In the genomic region with DNA sequence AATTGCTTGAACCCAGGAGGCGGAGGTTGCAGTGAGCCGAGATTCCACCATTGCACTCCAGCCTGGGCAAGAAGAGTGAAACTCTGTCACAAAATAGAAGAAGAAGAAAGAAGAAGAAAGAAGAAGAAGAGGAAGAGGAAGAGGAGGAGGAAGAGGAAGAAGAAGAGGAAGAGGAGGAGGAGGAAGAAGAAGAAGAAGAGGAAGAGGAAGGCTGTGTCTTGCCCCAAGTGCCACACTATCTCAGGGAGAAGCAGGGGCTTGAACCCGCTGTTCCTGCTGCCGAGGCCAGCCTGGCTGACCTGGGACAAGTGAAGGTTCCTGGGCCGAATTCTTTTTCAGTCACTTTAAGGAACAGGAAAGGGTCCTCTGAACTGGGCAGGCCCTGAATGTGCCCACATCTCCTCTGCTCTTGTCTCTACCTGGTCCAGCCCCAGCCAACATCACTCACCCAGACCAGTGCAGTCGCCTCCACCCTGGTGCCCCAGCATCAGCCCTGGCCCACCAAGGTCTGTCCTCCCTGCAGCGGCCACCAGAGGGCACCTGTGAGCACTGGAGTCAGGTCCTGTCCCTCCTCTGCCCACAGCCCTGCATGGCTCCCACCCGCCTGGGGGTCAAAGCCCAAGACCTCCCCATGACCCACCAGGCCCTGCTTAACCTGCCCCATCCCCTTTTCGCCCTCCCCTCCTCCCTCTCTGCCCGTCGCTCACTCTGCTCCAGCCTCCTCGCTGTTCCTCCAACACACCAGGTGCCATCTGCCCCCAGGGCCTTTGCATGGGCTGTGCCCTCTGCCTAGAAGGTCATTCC, we compare ENCODE assay signal across 8 cellular contexts. TPM values are rescaled to one million over a fixed set of nuclear protein-coding genes. Genes with fewer than 3 reads are reported as not detected.
DNase-seq lines count a peak whose midpoint lies in the region; ATAC-seq, FAIRE-seq and TF ChIP-seq lines count a peak whose summit lies in the region.

No MANE protein-coding gene starts in this region.

- H3K27me3 ChIP-seq in SJCRH30, result no peaks in the 10 kb centered on the region
- H3K27me3 ChIP-seq in parathyroid adenoma (ENCODE audit: control insufficient read depth, insufficient read depth, low read length), result no peaks in the 10 kb centered on the region
- no peaks in the 10 kb centered on the region for H3K27me3 ChIP-seq in upper lobe of left lung

- H2AFZ ChIP-seq in parathyroid adenoma, result no peak overlapping the region

- FAIRE-seq in frontal cortex (lab: Jason Lieb, UNC), result no peak

- H3K27ac ChIP-seq in SJCRH30 (no peak overlapping the region), parathyroid adenoma (no peak overlapping the region), upper lobe of left lung (peak overlapping the region; percentile 86 to 87 (median 87))

- WGBS in upper lobe of left lung, 2 donors, result 66 to 71% methylated on average over 11 to 12 of the region's 12 CpGs

- no peak for TF ChIP-seq EP300 in upper lobe of left lung (IDR thresholded peaks at IDR 0.05)

- H3K9me3 ChIP-seq in SJCRH30 (replicated peaks), result no peaks in the 10 kb centered on the region; the same call in 1 of the 2 replicates
- no peaks in the 10 kb centered on the region for H3K9me3 ChIP-seq in parathyroid adenoma (ENCODE audit: control insufficient read depth, low read length)
- no peaks in the 10 kb centered on the region for H3K9me3 ChIP-seq in upper lobe of left lung

- ATAC-seq in HG03175 (IDR thresholded peaks at IDR 0.05; ENCODE audit: unreplicated experiment) (peak; percentile 44), upper lobe of left lung (ENCODE audit: low FRiP score in 2 of 2) (peak; percentile 74 to 79), GM19463 (IDR thresholded peaks at IDR 0.05; ENCODE audit: unreplicated experiment) (no peak)

- no peak for TF ChIP-seq POLR2A in upper lobe of left lung (IDR thresholded peaks at IDR 0.05)

- H3K4me3 ChIP-seq in SJCRH30 (no peak overlapping the region), parathyroid adenoma (ENCODE audit: low read depth, low read length) (no peak overlapping the region), upper lobe of left lung (no peak overlapping the region)

- H3K4me2 ChIP-seq in parathyroid adenoma (ENCODE audit: low read length), result no peak overlapping the region

- DNase-seq in COLO668 (lab: John Stamatoyannopoulos, UW; ENCODE audit: unreplicated experiment) (peak; percentile 78), SJCRH30 (peak; percentile 84 to 87), activated gamma-delta T cell (lab: John Stamatoyannopoulos, UW) (peak; percentile 63), frontal cortex (ENCODE audit: low spot score in 2 of 2) (peak; percentile 47 to 67), upper lobe of left lung (peak; percentile 85 to 93)

- H3K79me2 ChIP-seq in parathyroid adenoma, result no peaks in the 10 kb centered on the region

- H3K4me1 ChIP-seq in SJCRH30 (0 out of 2 replicates have a peak, but pooled peaks cover 3% of the 10 kb centered on the region), parathyroid adenoma (peaks cover 9% of the 10 kb centered on the region), upper lobe of left lung (peaks cover 32 to 55% (median 43%) of the 10 kb centered on the region in 4 donors)

- TF ChIP-seq CTCF in parathyroid adenoma (IDR thresholded peaks at IDR 0.05), result peak; percentile 74
- peak; percentile 90 to 95 (median 92) for TF ChIP-seq CTCF in upper lobe of left lung (IDR thresholded peaks at IDR 0.05)

- H3K36me3 ChIP-seq in SJCRH30 (peaks cover 2% of the 10 kb centered on the region; the same call in 1 of the 2 replicates), parathyroid adenoma (ENCODE audit: control insufficient read depth, insufficient read depth, low read length) (no peaks in the 10 kb centered on the region), upper lobe of left lung (peaks cover 0 to 5% (median 4%) of the 10 kb centered on the region in 4 donors)

- H3K9ac ChIP-seq in parathyroid adenoma, result no peak overlapping the region

RNA-seq across cellular contexts. Expression of gene TICAM1, which starts 20.0 kb away (rescaled TPM):
- 1.4 TPM in 2 replicates for total RNA-seq in SJCRH30 (2014; rRNA removed; shearing (Covaris generic))
- total RNA-seq in frontal cortex (1.2 TPM), upper lobe of left lung (10 to 100 TPM in 5 of 6 donors, 1 to 10 TPM in 1; 9.0 to 23.3 (median 17.1) TPM)

RNA-seq across cellular contexts. Expression of gene FEM1A, which starts 20.0 kb away (rescaled TPM):
- 20.0 and 20.1 TPM in 2 replicates for total RNA-seq in SJCRH30 (2014; rRNA removed; shearing (Covaris generic))
- 22.8 TPM for total RNA-seq in frontal cortex
- 10 to 100 TPM; 15.6 to 22.2 (median 16.0) TPM for total RNA-seq in upper lobe of left lung

RNA-seq across cellular contexts. Expression of gene PLIN3, which starts 55.9 kb away (rescaled TPM):
- total RNA-seq in SJCRH30 (2014; rRNA removed; shearing (Covaris generic)), result 49.0 and 50.1 TPM in 2 replicates
- total RNA-seq in frontal cortex, result 6.9 TPM
- 10 to 100 TPM; 29.3 to 55.1 (median 38.4) TPM for total RNA-seq in upper lobe of left lung

Comparison
In these comparisons a context has a peak if more than half of its experiments do, and no peak if none do; other contexts are left out.
1. H3K27ac ChIP-seq: peak in upper lobe of left lung (4 of 4); none in SJCRH30 (single experiment) and parathyroid adenoma (single experiment).
2. Peak in every context shown above with its lines, with median percentiles within 50 percentile points of each other: DNase-seq.